Comparison of ENCODE assay signal across 16 cellular contexts in genomic region chr11:128874406-128874805, GRCh38. TPM values are rescaled to one million over a fixed set of nuclear protein-coding genes. Genes with fewer than 3 reads are reported as not detected.
DNase-seq lines count a peak whose midpoint lies in the region; ATAC-seq and TF ChIP-seq lines count a peak whose summit lies in the region.
"Had no signal": no experiment of that assay in that cellular context is flagged by ENCODE, and none has a peak within 500 bp of the region (broad histone marks: within the 10 kb centered on the region; RNA-seq: fewer than 3 reads in every experiment).

No MANE protein-coding gene starts in this region.

- intact Hi-C loops in spleen (cut with DNase I; ENCODE audit: low total_unique reads): no loop called here
- intact Hi-C loops in activated T-helper 2 cell treated with anti-CD3 and anti-CD28 coated beads, Interferon-gamma antibody, Interleukin-2, Interleukin-4, amounts not matched to agents 10 μg/mL and 5 μg/mL and 100 μg/mL, durations not matched to agents 14 hours and 24 hours and 36 hours (cut with micrococcal nuclease): no loop called here

- TF ChIP-seq CTCF in fibroblast of pulmonary artery (IDR thresholded peaks at IDR 0.05; ENCODE audit: low read length, missing control alignments) (no peak), spleen (IDR thresholded peaks at IDR 0.05 in 8 of 11, conservative IDR thresholded peaks at IDR 0.05 in 3 of 11) (no peak), glutamatergic neuron (IDR thresholded peaks at IDR 0.05; ENCODE audit: partially characterized antibody, unreplicated experiment) (no peak)

- H3K27me3 ChIP-seq in spleen (replicated peaks in 1 of 7): peaks cover 0 to 17% (median 0%) of the 10 kb centered on the region in 7 donors

- WGBS in spleen, 5 donors: 70 to 79% (median 77%) methylated on average over 3 of the region's 3 CpGs

- no peaks in the 10 kb centered on the region for H3K4me1 Mint-ChIP-seq in activated naive CD8-positive, alpha-beta T cell treated with anti-CD3 and anti-CD28 coated beads, Interleukin-2, amount 10 ng/mL, durations not matched to agents 7 days and 5 days
- peaks cover 5% of the 10 kb centered on the region for H3K4me1 Mint-ChIP-seq in activated naive CD8-positive, alpha-beta T cell treated with anti-CD3 and anti-CD28 coated beads for 36 hours
- H3K4me1 Mint-ChIP-seq in glutamatergic neuron (ENCODE audit: low read depth, unreplicated experiment): peaks cover 2% of the 10 kb centered on the region
- H3K4me1 Mint-ChIP-seq in activated T-helper 2 cell treated with anti-CD3 and anti-CD28 coated beads, Interferon-gamma antibody, Interleukin-2, Interleukin-4, amounts not matched to agents 10 μg/mL and 5 μg/mL and 100 μg/mL, durations not matched to agents 14 hours and 24 hours and 36 hours (ENCODE audit: low read depth): no peaks in the 10 kb centered on the region

- H3K4me3 ChIP-seq in fibroblast of pulmonary artery (replicated peaks; ENCODE audit: low read depth, low read length): no peak overlapping the region
- no peak overlapping the region for H3K4me3 ChIP-seq in spleen
- H3K4me3 ChIP-seq: A549, PC-9 had no signal

- POLR2A ChIA-PET in activated naive CD8-positive, alpha-beta T cell treated with anti-CD3 and anti-CD28 coated beads, Interleukin-2, amount 10 ng/mL, durations not matched to agents 7 days and 5 days (lab: Charles Lee): interaction anchor here (0.6 kb wide), 1 partner anchor 384 kb away, joined by 3 read pairs; no protein-coding TSS in a partner anchor

- H3K27ac ChIP-seq in spleen: no peak overlapping the region
- H3K27ac ChIP-seq: A549, PC-9 had no signal

- no peaks in the 10 kb centered on the region for H3K36me3 ChIP-seq in spleen

- H3K4me1 ChIP-seq in spleen: no peaks in the 10 kb centered on the region
- H3K4me1 ChIP-seq: A549 had no signal

- peak; percentile 16 for DNase-seq in activated naive CD8-positive, alpha-beta T cell treated with anti-CD3 and anti-CD28 coated beads, Interleukin-2, amount 10 ng/mL, durations not matched to agents 7 days and 5 days
- no peak for DNase-seq in activated naive CD8-positive, alpha-beta T cell treated with anti-CD3 and anti-CD28 coated beads for 36 hours
- DNase-seq in RPMI7951 (ENCODE audit: low read depth) (peak; percentile 47), fibroblast of pulmonary artery (ENCODE audit: low read depth) (peak; percentile 15), NCI-H1105 (lab: John Stamatoyannopoulos, UW) (no peak), spleen (no peak), glutamatergic neuron (no peak)
- DNase-seq in activated T-helper 2 cell treated with anti-CD3 and anti-CD28 coated beads, Interferon-gamma antibody, Interleukin-2, Interleukin-4, amounts not matched to agents 10 μg/mL and 5 μg/mL and 100 μg/mL, durations not matched to agents 14 hours and 24 hours and 36 hours (ENCODE audit: low spot score): no peak
- DNase-seq: CD4-positive, alpha-beta memory T cell; NCI-H1694; NCI-H345; NCI-H69; PC-9; SK-N-SH had no signal

- no peak overlapping the region for H3K4me3 Mint-ChIP-seq in activated naive CD8-positive, alpha-beta T cell treated with anti-CD3 and anti-CD28 coated beads, Interleukin-2, amount 10 ng/mL, durations not matched to agents 7 days and 5 days
- H3K4me3 Mint-ChIP-seq in activated naive CD8-positive, alpha-beta T cell treated with anti-CD3 and anti-CD28 coated beads for 36 hours: no peak overlapping the region
- H3K4me3 Mint-ChIP-seq in glutamatergic neuron (ENCODE audit: unreplicated experiment): no peak overlapping the region
- H3K4me3 Mint-ChIP-seq in activated T-helper 2 cell treated with anti-CD3 and anti-CD28 coated beads, Interferon-gamma antibody, Interleukin-2, Interleukin-4, amounts not matched to agents 10 μg/mL and 5 μg/mL and 100 μg/mL, durations not matched to agents 14 hours and 24 hours and 36 hours (ENCODE audit: low read depth): no peak overlapping the region
- H3K4me3 Mint-ChIP-seq: CD4-positive, alpha-beta memory T cell had no signal

- H3K9me3 ChIP-seq in spleen: no peaks in the 10 kb centered on the region
- H3K9me3 ChIP-seq: A549, SK-N-SH had no signal

- peaks cover 22% of the 10 kb centered on the region for H3K27me3 Mint-ChIP-seq in activated naive CD8-positive, alpha-beta T cell treated with anti-CD3 and anti-CD28 coated beads, Interleukin-2, amount 10 ng/mL, durations not matched to agents 7 days and 5 days
- H3K27me3 Mint-ChIP-seq in activated naive CD8-positive, alpha-beta T cell treated with anti-CD3 and anti-CD28 coated beads for 36 hours: no peaks in the 10 kb centered on the region
- H3K27me3 Mint-ChIP-seq in glutamatergic neuron (ENCODE audit: unreplicated experiment): peaks cover 11% of the 10 kb centered on the region
- peaks cover 26% of the 10 kb centered on the region for H3K27me3 Mint-ChIP-seq in activated T-helper 2 cell treated with anti-CD3 and anti-CD28 coated beads, Interferon-gamma antibody, Interleukin-2, Interleukin-4, amounts not matched to agents 10 μg/mL and 5 μg/mL and 100 μg/mL, durations not matched to agents 14 hours and 24 hours and 36 hours (ENCODE audit: low read depth)

- no peak overlapping the region for H3K27ac Mint-ChIP-seq in activated naive CD8-positive, alpha-beta T cell treated with anti-CD3 and anti-CD28 coated beads, Interleukin-2, amount 10 ng/mL, durations not matched to agents 7 days and 5 days
- H3K27ac Mint-ChIP-seq in activated naive CD8-positive, alpha-beta T cell treated with anti-CD3 and anti-CD28 coated beads for 36 hours: no peak overlapping the region
- no peak overlapping the region for H3K27ac Mint-ChIP-seq in glutamatergic neuron (ENCODE audit: unreplicated experiment)
- H3K27ac Mint-ChIP-seq in activated T-helper 2 cell treated with anti-CD3 and anti-CD28 coated beads, Interferon-gamma antibody, Interleukin-2, Interleukin-4, amounts not matched to agents 10 μg/mL and 5 μg/mL and 100 μg/mL, durations not matched to agents 14 hours and 24 hours and 36 hours: no peak overlapping the region
- H3K27ac Mint-ChIP-seq: CD4-positive, alpha-beta memory T cell had no signal

- no peak for ATAC-seq in activated naive CD8-positive, alpha-beta T cell treated with anti-CD3 and anti-CD28 coated beads, Interleukin-2, amount 10 ng/mL, durations not matched to agents 7 days and 5 days (ENCODE audit: low read depth)
- ATAC-seq: A549, HCT116 had no signal

- no peaks in the 10 kb centered on the region for H3K36me3 Mint-ChIP-seq in activated naive CD8-positive, alpha-beta T cell treated with anti-CD3 and anti-CD28 coated beads, Interleukin-2, amount 10 ng/mL, durations not matched to agents 7 days and 5 days
- H3K36me3 Mint-ChIP-seq in activated naive CD8-positive, alpha-beta T cell treated with anti-CD3 and anti-CD28 coated beads for 36 hours: no peaks in the 10 kb centered on the region
- H3K36me3 Mint-ChIP-seq in glutamatergic neuron (ENCODE audit: unreplicated experiment): no peaks in the 10 kb centered on the region
- H3K36me3 Mint-ChIP-seq in activated T-helper 2 cell treated with anti-CD3 and anti-CD28 coated beads, Interferon-gamma antibody, Interleukin-2, Interleukin-4, amounts not matched to agents 10 μg/mL and 5 μg/mL and 100 μg/mL, durations not matched to agents 14 hours and 24 hours and 36 hours (ENCODE audit: low read depth): no peaks in the 10 kb centered on the region
- H3K36me3 Mint-ChIP-seq: CD4-positive, alpha-beta memory T cell had no signal

- TF ChIP-seq POLR2A in spleen (IDR thresholded peaks at IDR 0.05): no peak

- H3K9me3 Mint-ChIP-seq in activated naive CD8-positive, alpha-beta T cell treated with anti-CD3 and anti-CD28 coated beads, Interleukin-2, amount 10 ng/mL, durations not matched to agents 7 days and 5 days: no peaks in the 10 kb centered on the region
- H3K9me3 Mint-ChIP-seq in activated naive CD8-positive, alpha-beta T cell treated with anti-CD3 and anti-CD28 coated beads for 36 hours: no peaks in the 10 kb centered on the region
- peaks cover 7% of the 10 kb centered on the region for H3K9me3 Mint-ChIP-seq in glutamatergic neuron (ENCODE audit: unreplicated experiment)
- H3K9me3 Mint-ChIP-seq in activated T-helper 2 cell treated with anti-CD3 and anti-CD28 coated beads, Interferon-gamma antibody, Interleukin-2, Interleukin-4, amounts not matched to agents 10 μg/mL and 5 μg/mL and 100 μg/mL, durations not matched to agents 14 hours and 24 hours and 36 hours: no peaks in the 10 kb centered on the region
- H3K9me3 Mint-ChIP-seq: CD4-positive, alpha-beta memory T cell had no signal

RNA-seq across cellular contexts. Expression of gene KCNJ1, which starts 7.3 kb away (rescaled TPM):
- total RNA-seq in activated naive CD8-positive, alpha-beta T cell treated with anti-CD3 and anti-CD28 coated beads, Interleukin-2, amount 10 ng/mL, durations not matched to agents 7 days and 5 days: under 1 TPM in 1 of 2 experiments, not detected in 1; 0.14 TPM
- not detected for total RNA-seq in activated naive CD8-positive, alpha-beta T cell treated with anti-CD3 and anti-CD28 coated beads for 36 hours
- total RNA-seq in RPMI7951 (2014; rRNA removed; shearing (Covaris generic)): not detected in 2 replicates
- not detected for total RNA-seq in spleen
- polyA plus RNA-seq in spleen: under 1 TPM; 0.02 to 0.09 (median 0.03) TPM
- not detected for total RNA-seq in glutamatergic neuron (ENCODE audit: unreplicated experiment)
- not detected in 2 replicates for total RNA-seq in activated T-helper 2 cell treated with anti-CD3 and anti-CD28 coated beads, Interferon-gamma antibody, Interleukin-2, Interleukin-4, amounts not matched to agents 10 μg/mL and 5 μg/mL and 100 μg/mL, durations not matched to agents 14 hours and 24 hours and 36 hours
- total RNA-seq: PC-9 had no signal
- polyA plus RNA-seq: SK-N-SH had no signal

RNA-seq across cellular contexts. Expression of gene KCNJ5, which starts 16.8 kb away (rescaled TPM):
- total RNA-seq in activated naive CD8-positive, alpha-beta T cell treated with anti-CD3 and anti-CD28 coated beads, Interleukin-2, amount 10 ng/mL, durations not matched to agents 7 days and 5 days: under 1 TPM; 0.17 to 0.20 TPM
- total RNA-seq in activated naive CD8-positive, alpha-beta T cell treated with anti-CD3 and anti-CD28 coated beads for 36 hours: not detected
- total RNA-seq in RPMI7951 (2014; rRNA removed; shearing (Covaris generic)): under 0.01 TPM in 1 of 2 replicates, not detected in the other
- total RNA-seq in spleen: 10 to 100 TPM in 6 of 7 donors, 1 to 10 TPM in 1; 4.8 to 45.4 (median 17.4) TPM
- polyA plus RNA-seq in spleen: 1 to 10 TPM in 1 of 3 donors, under 1 TPM in 2; 0.42 to 4.5 (median 0.74) TPM
- 0.34 TPM for total RNA-seq in glutamatergic neuron (ENCODE audit: unreplicated experiment)
- total RNA-seq in activated T-helper 2 cell treated with anti-CD3 and anti-CD28 coated beads, Interferon-gamma antibody, Interleukin-2, Interleukin-4, amounts not matched to agents 10 μg/mL and 5 μg/mL and 100 μg/mL, durations not matched to agents 14 hours and 24 hours and 36 hours: not detected in 2 replicates
- polyA plus RNA-seq: CD4-positive, alpha-beta memory T cell had no signal

Comparison
In these comparisons a context has a peak if more than half of its experiments do, and no peak if none do; other contexts are left out.
1. DNase-seq: peak in activated naive CD8-positive, alpha-beta T cell treated with anti-CD3 and anti-CD28 coated beads, Interleukin-2, amount 10 ng/mL, durations not matched to agents 7 days and 5 days (single experiment), RPMI7951 (single experiment) and fibroblast of pulmonary artery (single experiment); none in activated naive CD8-positive, alpha-beta T cell treated with anti-CD3 and anti-CD28 coated beads for 36 hours (single experiment), NCI-H1105 (single experiment), spleen (single experiment), glutamatergic neuron (single experiment) and activated T-helper 2 cell treated with anti-CD3 and anti-CD28 coated beads, Interferon-gamma antibody, Interleukin-2, Interleukin-4, amounts not matched to agents 10 μg/mL and 5 μg/mL and 100 μg/mL, durations not matched to agents 14 hours and 24 hours and 36 hours (single experiment).